Comparison of ENCODE assay signal across 22 cellular contexts in the genomic region with DNA sequence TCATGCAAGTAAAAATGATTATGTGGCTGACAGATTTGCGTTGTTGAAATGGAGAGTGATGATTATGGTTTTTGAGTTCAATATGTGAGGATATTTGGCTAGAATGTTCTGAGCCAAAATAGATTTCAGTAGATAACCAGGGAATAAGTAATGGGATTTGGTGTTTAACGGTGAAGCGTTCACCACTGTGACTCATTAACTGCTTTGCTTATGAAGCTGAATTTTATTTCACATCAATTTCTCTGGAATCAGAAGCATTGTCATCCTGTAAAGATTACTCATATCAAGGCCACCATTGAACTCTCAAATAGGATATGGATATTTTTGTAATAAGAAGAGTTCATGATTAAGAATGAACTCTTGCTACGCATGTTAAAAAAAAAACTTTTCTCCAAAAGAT. TPM values are rescaled to one million over a fixed set of nuclear protein-coding genes. Genes with fewer than 3 reads are reported as not detected.
"Had no signal": no experiment of that assay in that cellular context is flagged by ENCODE, and none has a peak within 500 bp of the region (broad histone marks: within the 10 kb centered on the region; RNA-seq: fewer than 3 reads in every experiment).

No MANE protein-coding gene starts in this region.

- H3K4me3 Mint-ChIP-seq: activated CD8-positive, alpha-beta T cell treated with anti-CD3 and anti-CD28 coated beads, Interleukin-2, amount 10 ng/mL, durations not matched to agents 7 days and 5 days; activated naive CD4-positive, alpha-beta T cell treated with anti-CD3 and anti-CD28 coated beads for 36 hours; brain; dendritic cell treated with granulocyte-macrophage colony-stimulating factor and Interleukin-4, amounts not matched to agents 40 ng/mL and 50 ng/mL, for 4 days; memory B cell; natural killer cell treated with Interleukin-12 subunit alpha and Interleukin-12 subunit beta and Interleukin-15 and Interleukin-18, amount 100 ng/mL, for 72 hours had no signal

- H3K27ac Mint-ChIP-seq: activated CD8-positive, alpha-beta T cell treated with anti-CD3 and anti-CD28 coated beads, Interleukin-2, amount 10 ng/mL, durations not matched to agents 7 days and 5 days; activated naive CD4-positive, alpha-beta T cell treated with anti-CD3 and anti-CD28 coated beads for 36 hours; brain; dendritic cell treated with granulocyte-macrophage colony-stimulating factor and Interleukin-4, amounts not matched to agents 40 ng/mL and 50 ng/mL, for 4 days; memory B cell; natural killer cell treated with Interleukin-12 subunit alpha and Interleukin-12 subunit beta and Interleukin-15 and Interleukin-18, amount 100 ng/mL, for 72 hours had no signal

- H3K4me1 ChIP-seq: left lung, sigmoid colon had no signal

- H3K36me3 Mint-ChIP-seq: brain; memory B cell; natural killer cell treated with Interleukin-12 subunit alpha and Interleukin-12 subunit beta and Interleukin-15 and Interleukin-18, amount 100 ng/mL, for 72 hours had no signal

- H3K9me3 ChIP-seq: left lung, sigmoid colon, transverse colon had no signal

- H3K27me3 Mint-ChIP-seq: dendritic cell treated with granulocyte-macrophage colony-stimulating factor and Interleukin-4, amounts not matched to agents 40 ng/mL and 50 ng/mL, for 4 days; natural killer cell treated with Interleukin-12 subunit alpha and Interleukin-12 subunit beta and Interleukin-15 and Interleukin-18, amount 100 ng/mL, for 72 hours had no signal

- H3K4me3 ChIP-seq: left lung, sigmoid colon, transverse colon had no signal

- H3K27ac ChIP-seq: left lung, sigmoid colon, transverse colon, WERI-Rb-1 had no signal

- H3K9me3 Mint-ChIP-seq: activated naive CD4-positive, alpha-beta T cell treated with anti-CD3 and anti-CD28 coated beads for 36 hours; brain; dendritic cell treated with granulocyte-macrophage colony-stimulating factor and Interleukin-4, amounts not matched to agents 40 ng/mL and 50 ng/mL, for 4 days; memory B cell; natural killer cell treated with Interleukin-12 subunit alpha and Interleukin-12 subunit beta and Interleukin-15 and Interleukin-18, amount 100 ng/mL, for 72 hours had no signal

- H3K27me3 ChIP-seq: left lung, sigmoid colon, transverse colon had no signal

- ATAC-seq: activated CD8-positive, alpha-beta T cell treated with anti-CD3 and anti-CD28 coated beads, Interleukin-2, amount 10 ng/mL, durations not matched to agents 7 days and 5 days; left lung; natural killer cell treated with Interleukin-12 subunit alpha and Interleukin-12 subunit beta and Interleukin-15 and Interleukin-18, amount 100 ng/mL, for 72 hours had no signal

- H3K36me3 ChIP-seq: left lung, sigmoid colon, transverse colon, WERI-Rb-1 had no signal

- H3K4me1 Mint-ChIP-seq: memory B cell had no signal

- DNase-seq: activated CD4-positive, alpha-beta T cell treated with anti-CD3 and anti-CD28 coated beads for 4 hours; activated CD8-positive, alpha-beta T cell treated with anti-CD3 and anti-CD28 coated beads, Interleukin-2, amount 10 ng/mL, durations not matched to agents 7 days and 5 days; activated naive CD4-positive, alpha-beta T cell treated with anti-CD3 and anti-CD28 coated beads for 36 hours; cerebellar nuclear complex; erythroblast; foreskin melanocyte; head of caudate nucleus; left lung; occipital lobe; sigmoid colon; stimulated activated CD4-positive, alpha-beta T cell treated with anti-CD3 and anti-CD28 coated beads, Interleukin-12 subunit alpha, Interleukin-12 subunit beta, amount 100 ng/mL, for 4 hours; stimulated activated naive CD4-positive, alpha-beta T cell; substantia nigra; T1000; transverse colon; WERI-Rb-1 had no signal

RNA-seq across cellular contexts. Expression of gene AFP, which starts 11.7 kb away (rescaled TPM):
- total RNA-seq: activated CD8-positive, alpha-beta T cell treated with anti-CD3 and anti-CD28 coated beads, Interleukin-2, amount 10 ng/mL, durations not matched to agents 7 days and 5 days; activated naive CD4-positive, alpha-beta T cell treated with anti-CD3 and anti-CD28 coated beads for 36 hours; natural killer cell treated with Interleukin-12 subunit alpha and Interleukin-12 subunit beta and Interleukin-15 and Interleukin-18, amount 100 ng/mL, for 72 hours; pulmonary artery endothelial cell; sigmoid colon; transverse colon had no signal
- polyA plus RNA-seq: adipose tissue, sigmoid colon had no signal

RNA-seq across cellular contexts. Expression of gene AFM, which starts 33.8 kb away (rescaled TPM):
- total RNA-seq: activated CD8-positive, alpha-beta T cell treated with anti-CD3 and anti-CD28 coated beads, Interleukin-2, amount 10 ng/mL, durations not matched to agents 7 days and 5 days; activated naive CD4-positive, alpha-beta T cell treated with anti-CD3 and anti-CD28 coated beads for 36 hours; left lung; natural killer cell treated with Interleukin-12 subunit alpha and Interleukin-12 subunit beta and Interleukin-15 and Interleukin-18, amount 100 ng/mL, for 72 hours; occipital lobe; pulmonary artery endothelial cell; sigmoid colon; transverse colon had no signal
- polyA plus RNA-seq: adipose tissue, sigmoid colon had no signal

RNA-seq across cellular contexts. Expression of gene ALB, which starts 43.6 kb away (rescaled TPM):
- total RNA-seq: activated CD8-positive, alpha-beta T cell treated with anti-CD3 and anti-CD28 coated beads, Interleukin-2, amount 10 ng/mL, durations not matched to agents 7 days and 5 days; activated naive CD4-positive, alpha-beta T cell treated with anti-CD3 and anti-CD28 coated beads for 36 hours; natural killer cell treated with Interleukin-12 subunit alpha and Interleukin-12 subunit beta and Interleukin-15 and Interleukin-18, amount 100 ng/mL, for 72 hours; pulmonary artery endothelial cell; sigmoid colon had no signal
